Comparison of ENCODE assay signal across 17 cellular contexts in genomic region chr2:239908744-239909143, GRCh38.
"Had no signal": no experiment of that assay in that cellular context is flagged by ENCODE, and none has a peak within 500 bp of the region (broad histone marks: within the 10 kb centered on the region; RNA-seq: fewer than 3 reads in every experiment).

No MANE protein-coding gene starts in this region.

- H3K27me3 ChIP-seq: cardiac muscle cell, esophagus squamous epithelium, hepatocyte, neutrophil, tibial artery, uterus had no signal

- DNase-seq: activated CD4-positive, alpha-beta T cell treated with anti-CD3 and anti-CD28 coated beads for 48 hours; activated naive CD4-positive, alpha-beta T cell treated with anti-CD3 and anti-CD28 coated beads, Interleukin-2, amount 50 U/mL, for 16 hours; esophagus squamous epithelium; kidney; mesenchymal stem cell; natural killer cell; stimulated activated CD4-positive, alpha-beta T cell treated with anti-CD3 and anti-CD28 coated beads, Interleukin-12 subunit alpha, Interleukin-12 subunit beta, amount 100 ng/mL, for 4 hours; stimulated activated CD4-positive, alpha-beta T cell treated with anti-CD3 and anti-CD28 coated beads, Interleukin-2, amount 100 ng/mL, for 24 hours; T-helper 1 cell; uterus had no signal

- H2AFZ ChIP-seq: hepatocyte, parathyroid adenoma had no signal

- H3K4me1 ChIP-seq: parathyroid adenoma, uterus had no signal

- ATAC-seq: natural killer cell; stimulated activated effector memory CD8-positive, alpha-beta T cell treated with anti-CD3 and anti-CD28 coated beads, Interleukin-12 subunit alpha, Interleukin-12 subunit beta, amount 100 ng/mL, for 72 hours had no signal

- H3K4me2 ChIP-seq: hepatocyte had no signal

- H3K9me3 ChIP-seq: neutrophil, uterus had no signal

- H3K79me2 ChIP-seq: hepatocyte, parathyroid adenoma had no signal

- FAIRE-seq: kidney had no signal

- H3K9ac ChIP-seq: parathyroid adenoma had no signal

- H3K36me3 Mint-ChIP-seq: natural killer cell; stimulated activated effector memory CD8-positive, alpha-beta T cell treated with anti-CD3 and anti-CD28 coated beads, Interleukin-12 subunit alpha, Interleukin-12 subunit beta, amount 100 ng/mL, for 72 hours had no signal

- H3K4me3 ChIP-seq: cardiac muscle cell, esophagus squamous epithelium, hepatocyte, tibial artery, uterus had no signal

- H3K4me3 Mint-ChIP-seq: natural killer cell; stimulated activated effector memory CD8-positive, alpha-beta T cell treated with anti-CD3 and anti-CD28 coated beads, Interleukin-12 subunit alpha, Interleukin-12 subunit beta, amount 100 ng/mL, for 72 hours had no signal

- H3K27ac ChIP-seq: cardiac muscle cell, esophagus squamous epithelium, hepatocyte, parathyroid adenoma, tibial artery, uterus had no signal

- H3K27ac Mint-ChIP-seq: activated T-helper 2 cell treated with anti-CD3 and anti-CD28 coated beads, Interferon-gamma antibody, Interleukin-2, Interleukin-4, amounts not matched to agents 10 μg/mL and 5 μg/mL and 100 μg/mL, durations not matched to agents 14 hours and 24 hours and 36 hours; natural killer cell; stimulated activated effector memory CD8-positive, alpha-beta T cell treated with anti-CD3 and anti-CD28 coated beads, Interleukin-12 subunit alpha, Interleukin-12 subunit beta, amount 100 ng/mL, for 72 hours had no signal

- H3K36me3 ChIP-seq: cardiac muscle cell, esophagus squamous epithelium, neutrophil, tibial artery, uterus had no signal

- H3K9me3 Mint-ChIP-seq: natural killer cell; stimulated activated effector memory CD8-positive, alpha-beta T cell treated with anti-CD3 and anti-CD28 coated beads, Interleukin-12 subunit alpha, Interleukin-12 subunit beta, amount 100 ng/mL, for 72 hours had no signal
